Comparison of ENCODE assay signal across 22 cellular contexts in the genomic region with DNA sequence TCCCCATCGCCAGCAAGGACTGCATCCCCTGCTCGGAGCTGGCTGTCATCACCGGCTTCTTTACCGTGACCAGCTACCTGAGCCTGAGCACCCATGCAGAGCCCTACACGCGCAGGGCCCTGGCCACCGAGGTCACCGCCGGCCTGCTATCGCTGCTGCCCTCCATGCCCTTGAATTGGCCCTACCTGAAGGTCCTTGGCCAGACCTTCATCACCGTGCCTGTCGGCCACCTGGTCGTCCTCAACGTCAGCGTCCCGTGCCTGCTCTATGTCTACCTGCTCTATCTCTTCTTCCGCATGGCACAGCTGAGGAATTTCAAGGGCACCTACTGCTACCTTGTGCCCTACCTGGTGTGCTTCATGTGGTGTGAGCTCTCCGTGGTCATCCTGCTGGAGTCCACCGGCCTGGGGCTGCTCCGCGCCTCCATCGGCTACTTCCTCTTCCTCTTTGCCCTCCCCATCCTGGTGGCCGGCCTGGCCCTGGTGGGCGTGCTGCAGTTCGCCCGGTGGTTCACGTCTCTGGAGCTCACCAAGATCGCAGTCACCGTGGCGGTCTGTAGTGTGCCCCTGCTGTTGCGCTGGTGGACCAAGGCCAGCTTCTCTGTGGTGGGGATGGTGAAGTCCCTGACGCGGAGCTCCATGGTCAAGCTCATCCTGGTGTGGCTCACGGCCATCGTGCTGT.
"Had no signal": no experiment of that assay in that cellular context is flagged by ENCODE, and none has a peak within 500 bp of the region (broad histone marks: within the 10 kb centered on the region; RNA-seq: fewer than 3 reads in every experiment).

No MANE protein-coding gene starts in this region.

- H3K27me3 ChIP-seq: MG63, SJSA1 had no signal

- H3K27ac ChIP-seq: SJSA1, SK-N-MC had no signal

- H3K36me3 ChIP-seq: MG63, SJSA1 had no signal

- DNase-seq: Karpas-422, KG1, MG63, NCI-H1092, NCI-H1105 treated with DMSO at 0.1 percent for 48 hours, NCI-H1417 treated with DMSO at 0.1 percent for 48 hours, NCI-H146, NCI-H1694 treated with DMSO at 0.1 percent for 48 hours, NCI-H1930, NCI-H2081, NCI-H2107, NCI-H226, NCI-H446, NCI-H510A, NCI-H524 treated with DMSO at 0.1 percent for 48 hours, NCI-H69, NCI-H774, Right ventricle myocardium superior, RPMI8226, SIG-M5 had no signal

- H3K4me3 ChIP-seq: MG63, SJSA1, SK-N-MC had no signal

- H3K9me3 ChIP-seq: MG63, SJSA1 had no signal

- H3K4me1 ChIP-seq: SJSA1 had no signal
